11 cellular contexts compared by ENCODE assay signal in genomic region chr14:49480053-49480452, GRCh38.
A peak's percentile ranks its signal among the peaks of the same experiment; 100 is the strongest.
DNase-seq lines count a peak whose midpoint lies in the region; ATAC-seq and TF ChIP-seq lines count a peak whose summit lies in the region.
"Had no signal": no experiment of that assay in that cellular context is flagged by ENCODE, and none has a peak within 500 bp of the region (broad histone marks: within the 10 kb centered on the region; RNA-seq: fewer than 3 reads in every experiment).

No MANE protein-coding gene starts in this region.

- no peak overlapping the region for H3K9ac ChIP-seq in GM23248

- H3K9me3 ChIP-seq in left lung, result peaks cover 0 to 5% of the 10 kb centered on the region in 2 donors
- H3K9me3 ChIP-seq in stomach, result peaks cover 0 to 6% (median 0%) of the 10 kb centered on the region in 4 donors
- no peaks in the 10 kb centered on the region for H3K9me3 ChIP-seq in GM23248 (ENCODE audit: low read depth)

- H3K27me3 Mint-ChIP-seq in GM23338 (ENCODE audit: insufficient read depth, low read depth, poor library complexity), result no peaks in the 10 kb centered on the region

- H3F3A ChIP-seq in GM23338 (replicated peaks; ENCODE audit: low read depth) (no peaks in the 10 kb centered on the region), GM23248 (ENCODE audit: insufficient read depth) (no peaks in the 10 kb centered on the region)

- no peak overlapping the region for H3K27ac Mint-ChIP-seq in GM23338
- H3K27ac Mint-ChIP-seq: CD8-positive, alpha-beta memory T cell; H9 had no signal

- in situ Hi-C loops in GM23248 (cut with MboI), result no loop called here

- H3K27me3 ChIP-seq in GM23338 (ENCODE audit: insufficient read depth), result no peaks in the 10 kb centered on the region
- no peaks in the 10 kb centered on the region for H3K27me3 ChIP-seq in left lung
- H3K27me3 ChIP-seq in stomach, result no peaks in the 10 kb centered on the region
- H3K27me3 ChIP-seq in GM23248 (replicated peaks; ENCODE audit: insufficient read depth), result peaks cover 11% of the 10 kb centered on the region; the same call in 1 of the 2 replicates

- TF ChIP-seq CTCF in GM23338 (conservative IDR thresholded peaks at IDR 0.05; ENCODE audit: low read depth in 2 of 2), result no peak
- no peak for TF ChIP-seq CTCF in left lung (IDR thresholded peaks at IDR 0.05)
- TF ChIP-seq CTCF in stomach (IDR thresholded peaks at IDR 0.05), result no peak

- H3K36me3 ChIP-seq in GM23338 (ENCODE audit: insufficient read depth) (no peaks in the 10 kb centered on the region), left lung (no peaks in the 10 kb centered on the region), stomach (no peaks in the 10 kb centered on the region), GM23248 (ENCODE audit: low read depth) (no peaks in the 10 kb centered on the region)

- H3K4me3 ChIP-seq in GM23338, result no peak overlapping the region
- H3K4me3 ChIP-seq in left lung, result no peak overlapping the region
- no peak overlapping the region for H3K4me3 ChIP-seq in stomach
- no peak overlapping the region for H3K4me3 ChIP-seq in GM23248
- H3K4me3 ChIP-seq: GM12878 had no signal

- no peak for ATAC-seq in GM23338
- ATAC-seq in left lung, result peak; percentile 75
- ATAC-seq: GM12878 had no signal

- H3K79me2 ChIP-seq in GM23338 (replicated peaks; ENCODE audit: insufficient read depth) (no peaks in the 10 kb centered on the region), GM23248 (ENCODE audit: insufficient read depth) (no peaks in the 10 kb centered on the region)

- H3K4me1 Mint-ChIP-seq in GM23338, result peaks cover 6% of the 10 kb centered on the region; the same call in 2 of the 3 replicates

- no peaks in the 10 kb centered on the region for H3K9me3 Mint-ChIP-seq in GM23338

- no peak for TF ChIP-seq POLR2A in stomach (IDR thresholded peaks at IDR 0.05)

- DNase-seq in GM23338 (ENCODE audit: low spot score), result no peak
- no peak for DNase-seq in left lung
- no peak for DNase-seq in stomach
- DNase-seq in GM23248, result no peak
- DNase-seq in stimulated activated CD4-positive, alpha-beta T cell treated with anti-CD3 and anti-CD28 coated beads, Interleukin-4, amount 100 ng/mL, for 1 hour, result no peak
- no peak for DNase-seq in stimulated activated naive CD4-positive, alpha-beta T cell treated with Interleukin-2 at 50 U/mL for 16 hours (lab: John Stamatoyannopoulos, UW)
- DNase-seq: CD8-positive, alpha-beta memory T cell; DMS 273 treated with DMSO at 0.1 percent for 48 hours; GOT3; H9 had no signal

- 31 to 58% (median 56%) methylated on average over 1 of the region's 1 CpG for WGBS in stomach, 5 donors
- 13 to 33% methylated on average over 1 of the region's 1 CpG for WGBS in GM23248 (ENCODE audit: low coverage in 1 of 2, low lambda C conversion rate in 2 of 2, missing lambda C conversion rate in 2 of 2), 2 experiments

- H3K4me3 Mint-ChIP-seq in GM23338, result no peak overlapping the region
- H3K4me3 Mint-ChIP-seq: CD8-positive, alpha-beta memory T cell; H9 had no signal

- H3K27ac ChIP-seq in GM23338 (ENCODE audit: low read depth), result no peak overlapping the region
- H3K27ac ChIP-seq in left lung, result peak overlapping the region in 1 of 2 donors; percentile 54
- peak overlapping the region; percentile 27 to 86 (median 74) for H3K27ac ChIP-seq in stomach
- no peak overlapping the region for H3K27ac ChIP-seq in GM23248

- no peaks in the 10 kb centered on the region for H3K9me2 ChIP-seq in GM23338 (ENCODE audit: insufficient read depth)
- no peaks in the 10 kb centered on the region for H3K9me2 ChIP-seq in GM23248 (ENCODE audit: insufficient read depth)

- H4K20me1 ChIP-seq in GM23338 (replicated peaks; ENCODE audit: insufficient read depth) (no peaks in the 10 kb centered on the region), GM23248 (ENCODE audit: insufficient read depth) (no peaks in the 10 kb centered on the region)

- H3K4me2 ChIP-seq in GM23338 (no peak overlapping the region), GM23248 (ENCODE audit: unreplicated experiment) (no peak overlapping the region)

- intact Hi-C loops in left lung (cut with DNase I), result no loop called here
- intact Hi-C loops in stomach (cut with DNase I; ENCODE audit: low total_unique reads), result no loop called here

- TF ChIP-seq EP300 in stomach (IDR thresholded peaks at IDR 0.05), result no peak

- H3K4me1 ChIP-seq in GM23338 (ENCODE audit: insufficient read depth) (no peaks in the 10 kb centered on the region; the same call in 1 of the 2 replicates), left lung (no peaks in the 10 kb centered on the region), stomach (peaks cover 9 to 25% (median 19%) of the 10 kb centered on the region in 4 donors), GM23248 (ENCODE audit: insufficient read depth) (no peaks in the 10 kb centered on the region)

- peak overlapping the region; percentile 16; the same call in 1 of the 2 replicates for H2AFZ ChIP-seq in GM23338
- no peak overlapping the region for H2AFZ ChIP-seq in GM23248

- H3K36me3 Mint-ChIP-seq in GM23338 (ENCODE audit: low read depth), result no peaks in the 10 kb centered on the region; the same call in 2 of the 3 replicates

TF ChIP-seq in GM23338, 12 proteins besides CTCF, POLR2A, EP300 and RAD21 (continues in another document):
- TF ChIP-seq ETS1 (IDR thresholded peaks at IDR 0.05) (no peak), EZH2phosphoT487 (IDR thresholded peaks at IDR 0.05; ENCODE audit: unreplicated experiment) (no peak), STAT1 (IDR thresholded peaks at IDR 0.05; ENCODE audit: unreplicated experiment) (no peak), ZNF114 (CRISPR knock-in tag; IDR thresholded peaks at IDR 0.05) (no peak), CREB1 (CRISPR knock-in tag; IDR thresholded peaks at IDR 0.05; ENCODE audit: low read depth) (no peak), NANOG (IDR thresholded peaks at IDR 0.05; ENCODE audit: borderline replicate concordance) (no peak), JUNB (IDR thresholded peaks at IDR 0.05; ENCODE audit: unreplicated experiment) (no peak), ZNF462 (CRISPR knock-in tag; IDR thresholded peaks at IDR 0.05) (no peak)

Comparison
In these comparisons a context has a peak if more than half of its experiments do, and no peak if none do; other contexts are left out.
1. H3K27ac ChIP-seq: peak in stomach (5 of 5); none in GM23338 (single experiment) and GM23248 (single experiment).